Comparison of ENCODE assay signal across 11 cellular contexts in genomic region chr10:99984201-99984600, GRCh38. TPM values are rescaled to one million over a fixed set of nuclear protein-coding genes. Genes with fewer than 3 reads are reported as not detected.
A peak's percentile ranks its signal among the peaks of the same experiment; 100 is the strongest.
DNase-seq lines count a peak whose midpoint lies in the region; ATAC-seq, FAIRE-seq and TF ChIP-seq lines count a peak whose summit lies in the region.
"Had no signal": no experiment of that assay in that cellular context is flagged by ENCODE, and none has a peak within 500 bp of the region (broad histone marks: within the 10 kb centered on the region; RNA-seq: fewer than 3 reads in every experiment).

No MANE protein-coding gene starts in this region.

- TF ChIP-seq CTCF in K562 (IDR thresholded peaks at IDR 0.05 in 2 of 3, conservative IDR thresholded peaks at IDR 0.05 in 1 of 3; ENCODE audit: insufficient read depth in 2 of 3, low read depth in 1 of 3, low read length in 3 of 3) (no peak), nephron (IDR thresholded peaks at IDR 0.05; ENCODE audit: unreplicated experiment in 3 of 3) (no peak), ascending aorta (IDR thresholded peaks at IDR 0.05) (no peak), gastroesophageal sphincter (IDR thresholded peaks at IDR 0.05) (no peak)

- H3K9me3 Mint-ChIP-seq in nephron = no peaks in the 10 kb centered on the region
- H3K9me3 Mint-ChIP-seq: activated CD4-positive, alpha-beta memory T cell treated with anti-CD3 and anti-CD28 coated beads for 36 hours; CD8-positive, alpha-beta T cell had no signal

- intact Hi-C loops in K562 (cut with micrococcal nuclease) (no loop called here), ascending aorta (cut with DNase I) (no loop called here)

- no peak for FAIRE-seq in K562 (lab: Jason Lieb, UNC)

- H3K79me2 ChIP-seq in K562 (ENCODE audit: control insufficient read depth, insufficient read depth, low read length) = no peaks in the 10 kb centered on the region

- H3K4me1 ChIP-seq in K562 (replicated peaks in 1 of 2; ENCODE audit: control insufficient read depth in 2 of 2, insufficient read depth in 2 of 2, low read length in 2 of 2) = peaks cover 3 to 22% of the 10 kb centered on the region in 2 experiments; a peak in 3 of 5 replicates
- peaks cover 4% of the 10 kb centered on the region; the same call in 1 of the 2 replicates for H3K4me1 ChIP-seq in SJCRH30
- H3K4me1 ChIP-seq in ascending aorta = no peaks in the 10 kb centered on the region
- H3K4me1 ChIP-seq in gastroesophageal sphincter = peaks cover 0 to 60% (median 17%) of the 10 kb centered on the region in 3 donors

- H3K27ac ChIP-seq in K562 (ENCODE audit: extremely low read depth, low read depth, low read length) (peak overlapping the region; percentile 49; the same call in 1 of the 3 replicates), SJCRH30 (no peak overlapping the region), ascending aorta (no peak overlapping the region), gastroesophageal sphincter (peak overlapping the region in 2 of 4 donors; percentile 60 to 78)

- H3K27me3 ChIP-seq in K562 (ENCODE audit: control insufficient read depth in 2 of 2, insufficient read depth in 2 of 2, low read length in 2 of 2) (no peaks in the 10 kb centered on the region), SJCRH30 (no peaks in the 10 kb centered on the region), ascending aorta (no peaks in the 10 kb centered on the region), gastroesophageal sphincter (no peaks in the 10 kb centered on the region)

- H2AFZ ChIP-seq in K562 (ENCODE audit: low read depth, low read length) = peak overlapping the region; percentile 78

- in situ Hi-C loops in K562 (cut with MboI) = no loop called here

- no peak for TF ChIP-seq RAD21 in K562 (CRISPR knock-in tag; conservative IDR thresholded peaks at IDR 0.05 in 1 of 2, IDR thresholded peaks at IDR 0.05 in 1 of 2)

- H3K4me1 Mint-ChIP-seq in nephron = peaks cover 46% of the 10 kb centered on the region

- no peaks in the 10 kb centered on the region for H3K9me1 ChIP-seq in K562 (ENCODE audit: control insufficient read depth, insufficient read depth, low read length)

- no peak for TF ChIP-seq POLR2A in K562 (conservative IDR thresholded peaks at IDR 0.05)
- TF ChIP-seq POLR2A in gastroesophageal sphincter (IDR thresholded peaks at IDR 0.05) = no peak

- H3K4me3 ChIP-seq in K562 (no peak overlapping the region), SJCRH30 (no peak overlapping the region), ascending aorta (no peak overlapping the region), gastroesophageal sphincter (no peak overlapping the region)

- H3K9ac ChIP-seq in K562 (ENCODE audit: insufficient read depth in 1 of 2, low read depth in 2 of 2, low read length in 2 of 2) = peak overlapping the region in 1 of 2 experiments; percentile 41; a peak in 2 of 4 replicates

- H3K4me2 ChIP-seq in K562 (ENCODE audit: insufficient read depth, low read length) = peak overlapping the region; percentile 48

- CTCF ChIA-PET in K562 (lab: Yijun Ruan, JAX; ENCODE audit: low intra/inter-chr PET ratio) = no interaction called here

- no peaks in the 10 kb centered on the region for H3K27me3 Mint-ChIP-seq in nephron (ENCODE audit: low read depth)
- H3K27me3 Mint-ChIP-seq: activated CD4-positive, alpha-beta memory T cell treated with anti-CD3 and anti-CD28 coated beads for 36 hours had no signal

- BruUV-seq in K562 (replicated peaks; lab: Mats Ljungman, UMichigan) = no TSS peak

- H3K36me3 Mint-ChIP-seq in nephron (ENCODE audit: low read depth) = no peaks in the 10 kb centered on the region
- H3K36me3 Mint-ChIP-seq: activated CD4-positive, alpha-beta memory T cell treated with anti-CD3 and anti-CD28 coated beads for 36 hours had no signal

- WGBS in K562 (ENCODE audit: insufficient coverage, low coverage, missing lambda C conversion rate) = 0% methylated on average over 3 of the region's 3 CpGs
- WGBS in gastroesophageal sphincter (ENCODE audit: low coverage in 1 of 2), 2 donors = 15 to 26% methylated on average over 3 of the region's 3 CpGs

- DNase-seq in EL (peak; percentile 46), K562 (ENCODE audit: extremely low read depth in 1 of 4, low spot score in 3 of 4) (no peak), SJCRH30 (no peak), ascending aorta (ENCODE audit: low spot score in 2 of 2) (no peak), inferior parietal cortex (ENCODE audit: extremely low spot score) (no peak)
- DNase-seq: activated CD4-positive, alpha-beta memory T cell treated with anti-CD3 and anti-CD28 coated beads for 36 hours; anterior cingulate cortex; CD8-positive, alpha-beta T cell had no signal

- H3K4me3 Mint-ChIP-seq in nephron = no peak overlapping the region
- H3K4me3 Mint-ChIP-seq: activated CD4-positive, alpha-beta memory T cell treated with anti-CD3 and anti-CD28 coated beads for 36 hours; CD8-positive, alpha-beta T cell had no signal

- ATAC-seq in HG02884 (IDR thresholded peaks at IDR 0.05; ENCODE audit: unreplicated experiment) (peak; percentile 55), K562 (peak; percentile 55), gastroesophageal sphincter (no peak)
- ATAC-seq: CD8-positive, alpha-beta T cell had no signal

- no peaks in the 10 kb centered on the region for H4K20me1 ChIP-seq in K562 (replicated peaks; ENCODE audit: control insufficient read depth, insufficient read depth, low read length)

- no peaks in the 10 kb centered on the region for H3K9me3 ChIP-seq in K562 (replicated peaks; ENCODE audit: control insufficient read depth, insufficient read depth, low read depth, low read length)
- no peaks in the 10 kb centered on the region for H3K9me3 ChIP-seq in SJCRH30 (replicated peaks)
- H3K9me3 ChIP-seq in ascending aorta = no peaks in the 10 kb centered on the region
- no peaks in the 10 kb centered on the region for H3K9me3 ChIP-seq in gastroesophageal sphincter

- POLR2A ChIA-PET in K562 (lab: Yijun Ruan, JAX) = interaction anchor here (2.2 kb wide), 1 partner anchor 10 kb away, joined by 8 read pairs; no protein-coding TSS in a partner anchor

- TF ChIP-seq EP300 in K562 (IDR thresholded peaks at IDR 0.05; ENCODE audit: low read length) (no peak), gastroesophageal sphincter (IDR thresholded peaks at IDR 0.05) (no peak)

- no peaks in the 10 kb centered on the region for H3K36me3 ChIP-seq in K562 (ENCODE audit: control insufficient read depth, insufficient read depth, low read length)
- H3K36me3 ChIP-seq in SJCRH30 = no peaks in the 10 kb centered on the region
- H3K36me3 ChIP-seq in ascending aorta = no peaks in the 10 kb centered on the region
- H3K36me3 ChIP-seq in gastroesophageal sphincter = no peaks in the 10 kb centered on the region

- peak overlapping the region; percentile 89 to 98 (median 94) for H3K27ac Mint-ChIP-seq in nephron
- H3K27ac Mint-ChIP-seq: activated CD4-positive, alpha-beta memory T cell treated with anti-CD3 and anti-CD28 coated beads for 36 hours; CD8-positive, alpha-beta T cell had no signal

TF ChIP-seq in K562, 482 proteins besides CTCF, POLR2A, EP300 and RAD21:
- TF ChIP-seq ZNF121 (CRISPR knock-in tag; conservative IDR thresholded peaks at IDR 0.05) = no peak
- TF ChIP-seq HSF4 (CRISPR knock-in tag; IDR thresholded peaks at IDR 0.05; ENCODE audit: borderline replicate concordance) = no peak
- TF ChIP-seq CAMTA2 (CRISPR knock-in tag; conservative IDR thresholded peaks at IDR 0.05) = no peak
- TF ChIP-seq MEIS2 (IDR thresholded peaks at IDR 0.05; ENCODE audit: partially characterized antibody) = peak; percentile 13
- no peak for TF ChIP-seq SFPQ (IDR thresholded peaks at IDR 0.05; ENCODE audit: low read depth, low read length)
- no peak for TF ChIP-seq HCFC1 (IDR thresholded peaks at IDR 0.05; ENCODE audit: low read depth, low read length)
- 0 out of 2 replicates have a peak, but pooled peaks have one; percentile 12 for TF ChIP-seq SOX6 (IDR thresholded peaks at IDR 0.05)

RNA-seq across cellular contexts. Expression of gene DNMBP, which starts 25.5 kb away (rescaled TPM):
- 9.9 and 13.0 TPM in 2 replicates for total RNA-seq in K562 (2011; cell fraction: chromatin; rRNA removed; ENCODE audit: low replicate concordance)
- 4.3 and 4.8 TPM in 2 replicates for total RNA-seq in K562 (2011; cell fraction: nucleolus; rRNA removed)
- total RNA-seq in K562 (2011; cell fraction: nucleoplasm; rRNA removed) = 5.6 and 6.0 TPM in 2 replicates
- total RNA-seq in K562 (2014; rRNA removed) = 1.8 and 1.9 TPM in 2 replicates
- total RNA-seq in K562 (2014; rRNA removed; fragmentation: Illumina TruSeq; extraction: Trizol) = 2.1 and 2.2 TPM in 2 replicates
- 2.8 and 3.2 TPM in 2 replicates for total RNA-seq in K562 (2015; rRNA removed; fragmentation: Illumina TruSeq; extraction: Trizol)
- 3.2 and 3.5 TPM in 2 replicates for total RNA-seq in K562 (2021)
- 2.1 and 3.2 TPM in 2 replicates for polyA plus RNA-seq in K562 (2011; rRNA removed)
- 1.8 and 3.2 TPM in 2 replicates for polyA plus RNA-seq in K562 (2011; cell fraction: cytosol; rRNA removed)
- 3.3 and 3.7 TPM in 2 replicates for polyA plus RNA-seq in K562 (2011; cell fraction: nucleus; rRNA removed)
- polyA plus RNA-seq in K562 (2012) = 2.6 and 3.5 TPM in 2 replicates
- 3.1 and 3.7 TPM in 2 replicates for polyA plus RNA-seq in K562 (2014; fragmentation: Illumina TruSeq; extraction: Trizol)
- polyA plus RNA-seq in K562 (2014; fragmentation: Nextera tagmentation; extraction: Ambion mirVana) = 1 to 10 TPM in 1 of 2 experiments, under 1 TPM in 1; 0.83 to 1.1 TPM
- polyA plus RNA-seq in K562 (2014; rRNA removed) = 1.8 and 2.3 TPM in 2 replicates
- polyA minus RNA-seq in K562 (2011; rRNA and poly(A)+ RNA removed) = 3.6 and 5.0 TPM in 2 replicates
- polyA minus RNA-seq in K562 (2011; cell fraction: cytosol; rRNA and poly(A)+ RNA removed) = 2.9 and 3.6 TPM in 2 replicates
- polyA minus RNA-seq in K562 (2011; cell fraction: nucleus; rRNA and poly(A)+ RNA removed) = 2.8 and 5.0 TPM in 2 replicates
- 6.4 and 6.9 TPM in 2 replicates for total RNA-seq in SJCRH30 (2014; rRNA removed; shearing (Covaris generic))
- total RNA-seq in ascending aorta = 15.9 TPM
- total RNA-seq in gastroesophageal sphincter = 10 to 100 TPM; 17.9 to 37.6 (median 20.6) TPM
